Comparison of ENCODE assay signal across 25 cellular contexts in the genomic region with DNA sequence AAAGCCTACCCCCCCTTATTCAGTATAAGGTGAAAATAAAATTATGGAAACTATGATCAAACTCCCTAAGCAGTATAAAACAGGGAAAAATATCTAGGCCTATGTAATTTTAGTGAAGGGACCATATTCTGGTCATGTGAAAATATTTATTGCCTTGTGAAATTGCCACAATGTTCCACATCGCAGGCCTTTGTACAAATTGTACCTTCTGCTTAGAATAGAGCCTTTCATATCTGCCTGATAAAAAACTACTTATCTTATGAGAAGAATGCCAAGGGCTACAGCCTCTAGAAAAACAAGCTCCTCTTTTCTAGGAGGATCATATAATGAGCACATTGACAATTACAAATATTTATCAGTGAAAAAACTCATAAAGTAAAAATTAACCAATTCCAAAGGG.
"Had no signal": no experiment of that assay in that cellular context is flagged by ENCODE, and none has a peak within 500 bp of the region (broad histone marks: within the 10 kb centered on the region; RNA-seq: fewer than 3 reads in every experiment).

No MANE protein-coding gene starts in this region.

- H3K9me3 ChIP-seq: body of pancreas, esophagus squamous epithelium, gastroesophageal sphincter had no signal

- H3K4me3 ChIP-seq: body of pancreas, esophagus squamous epithelium, gastroesophageal sphincter had no signal

- H3K36me3 ChIP-seq: esophagus squamous epithelium, gastroesophageal sphincter had no signal

- H3K27ac ChIP-seq: epithelial cell of prostate, esophagus squamous epithelium, gastroesophageal sphincter had no signal

- H3K4me1 ChIP-seq: esophagus squamous epithelium, gastroesophageal sphincter had no signal

- H3K27me3 ChIP-seq: body of pancreas, esophagus squamous epithelium, gastroesophageal sphincter had no signal

- DNase-seq: activated CD4-positive, alpha-beta memory T cell treated with anti-CD3 and anti-CD28 coated beads, Interleukin-2, amount 10 ng/mL, durations not matched to agents 7 days and 5 days; activated CD4-positive, alpha-beta T cell treated with anti-CD3 and anti-CD28 coated beads for 1 hour; activated CD4-positive, alpha-beta T cell treated with anti-CD3 and anti-CD28 coated beads for 4 hours; activated CD4-positive, alpha-beta T cell treated with anti-CD3 and anti-CD28 coated beads, Interleukin-2, amount 10 ng/mL, durations not matched to agents 7 days and 5 days; activated CD4-positive, alpha-beta T cell treated with anti-CD3 and anti-CD28 coated beads, Interleukin-2, amount 50 U/mL, for 4 hours; activated CD8-positive, alpha-beta memory T cell treated with anti-CD3 and anti-CD28 coated beads, Interleukin-2, amount 50 U/mL, for 48 hours; activated gamma-delta T cell; activated naive CD4-positive, alpha-beta T cell; activated naive CD4-positive, alpha-beta T cell treated with anti-CD3 and anti-CD28 coated beads, Interleukin-2, amount 10 ng/mL, durations not matched to agents 7 days and 5 days; activated naive CD8-positive, alpha-beta T cell treated with anti-CD3 and anti-CD28 coated beads, Interleukin-2, amount 10 ng/mL, durations not matched to agents 7 days and 5 days; activated T-cell treated with anti-CD3 and anti-CD28 coated beads for 4 hours; activated T-cell treated with anti-CD3 and anti-CD28 coated beads, Interleukin-2, amount 50 U/mL, for 24 hours; activated T-cell treated with anti-CD3 and anti-CD28 coated beads, Interleukin-2, amount 50 U/mL, for 72 hours; amygdala; aorta; body of pancreas; caudate nucleus; cortex of kidney; dermis blood vessel endothelial cell; effector CD4-positive, alpha-beta T cell; effector memory CD8-positive, alpha-beta T cell; esophagus squamous epithelium; T-helper 2 cell had no signal
